ENCODE assay signal across 1 cellular context in the genomic region with DNA sequence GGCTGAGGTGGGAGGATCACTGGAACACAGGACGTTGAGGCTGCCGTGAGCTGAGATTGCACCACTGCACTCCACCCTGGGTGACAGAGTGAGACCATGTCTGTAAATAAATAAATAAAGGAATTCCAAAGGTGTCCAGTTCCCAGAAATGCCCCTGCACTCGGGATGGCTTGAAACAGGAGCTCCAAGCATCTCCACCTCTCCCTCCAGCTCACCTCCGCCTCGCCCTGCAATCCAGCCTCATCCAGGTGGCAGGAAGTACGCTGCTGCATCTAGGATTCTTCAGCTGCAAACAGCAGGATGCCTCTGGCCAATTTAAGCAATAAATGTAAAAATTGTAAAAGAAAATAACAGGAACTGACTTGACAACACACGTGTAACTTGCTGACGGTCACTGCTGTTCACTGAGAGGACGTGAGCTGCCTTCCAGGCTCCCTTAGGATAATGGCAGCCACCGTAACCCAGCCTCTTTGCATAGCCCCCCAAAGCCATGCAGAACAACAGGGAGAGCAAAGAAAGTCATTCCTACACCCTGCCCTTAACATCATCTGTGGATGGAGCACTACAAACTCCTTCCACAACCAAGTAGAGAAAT.
TF ChIP-seq lines count a peak whose summit lies in the region.

No MANE protein-coding gene starts in this region.

TF ChIP-seq in SK-N-SH, 30 proteins besides CTCF, POLR2A, EP300 and RAD21 (continued from another document):
- TF ChIP-seq, protein P1, sequence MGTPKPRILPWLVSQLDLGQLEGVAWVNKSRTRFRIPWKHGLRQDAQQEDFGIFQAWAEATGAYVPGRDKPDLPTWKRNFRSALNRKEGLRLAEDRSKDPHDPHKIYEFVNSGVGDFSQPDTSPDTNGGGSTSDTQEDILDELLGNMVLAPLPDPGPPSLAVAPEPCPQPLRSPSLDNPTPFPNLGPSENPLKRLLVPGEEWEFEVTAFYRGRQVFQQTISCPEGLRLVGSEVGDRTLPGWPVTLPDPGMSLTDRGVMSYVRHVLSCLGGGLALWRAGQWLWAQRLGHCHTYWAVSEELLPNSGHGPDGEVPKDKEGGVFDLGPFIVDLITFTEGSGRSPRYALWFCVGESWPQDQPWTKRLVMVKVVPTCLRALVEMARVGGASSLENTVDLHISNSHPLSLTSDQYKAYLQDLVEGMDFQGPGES (IDR thresholded peaks at IDR 0.05; ENCODE audit: low read depth, low read length): no peak
TF ChIP-seq in SK-N-SH: peak in this region for 0.
